20 cellular contexts compared by ENCODE assay signal in genomic region chr3:170989100-170989648, GRCh38. TPM values are rescaled to one million over a fixed set of nuclear protein-coding genes. Genes with fewer than 3 reads are reported as not detected.
"Had no signal": no experiment of that assay in that cellular context is flagged by ENCODE, and none has a peak within 500 bp of the region (broad histone marks: within the 10 kb centered on the region; RNA-seq: fewer than 3 reads in every experiment).

No MANE protein-coding gene starts in this region.

- H3K4me3 ChIP-seq: MG63 had no signal

- H3K27ac ChIP-seq: HL-60 had no signal

- DNase-seq: Karpas-422, KG1, MG63, NCI-H1092 treated with DMSO at 0.1 percent for 48 hours, NCI-H1436, NCI-H187, NCI-H2029, NCI-H2081 treated with DMSO at 0.1 percent for 48 hours, NCI-H2171, NCI-H226, NCI-H446, NCI-H510A, NCI-H524 treated with DMSO at 0.1 percent for 48 hours, NCI-H69, NCI-H774, Right ventricle myocardium superior, RPMI8226, SK-N-SH had no signal

- H3K27me3 ChIP-seq: MG63 had no signal

- H3K4me2 ChIP-seq: SK-N-SH had no signal

- H3K36me3 ChIP-seq: MG63 had no signal

- H3K9me3 ChIP-seq: MG63, SK-N-SH had no signal

- H3K9ac ChIP-seq: SK-N-SH had no signal

RNA-seq across cellular contexts. Expression of gene SLC2A2, which starts 37.3 kb away (rescaled TPM):
- total RNA-seq: Right ventricle myocardium superior, SK-MEL-5 had no signal
